Comparison of ENCODE assay signal across 10 cellular contexts in the genomic region with DNA sequence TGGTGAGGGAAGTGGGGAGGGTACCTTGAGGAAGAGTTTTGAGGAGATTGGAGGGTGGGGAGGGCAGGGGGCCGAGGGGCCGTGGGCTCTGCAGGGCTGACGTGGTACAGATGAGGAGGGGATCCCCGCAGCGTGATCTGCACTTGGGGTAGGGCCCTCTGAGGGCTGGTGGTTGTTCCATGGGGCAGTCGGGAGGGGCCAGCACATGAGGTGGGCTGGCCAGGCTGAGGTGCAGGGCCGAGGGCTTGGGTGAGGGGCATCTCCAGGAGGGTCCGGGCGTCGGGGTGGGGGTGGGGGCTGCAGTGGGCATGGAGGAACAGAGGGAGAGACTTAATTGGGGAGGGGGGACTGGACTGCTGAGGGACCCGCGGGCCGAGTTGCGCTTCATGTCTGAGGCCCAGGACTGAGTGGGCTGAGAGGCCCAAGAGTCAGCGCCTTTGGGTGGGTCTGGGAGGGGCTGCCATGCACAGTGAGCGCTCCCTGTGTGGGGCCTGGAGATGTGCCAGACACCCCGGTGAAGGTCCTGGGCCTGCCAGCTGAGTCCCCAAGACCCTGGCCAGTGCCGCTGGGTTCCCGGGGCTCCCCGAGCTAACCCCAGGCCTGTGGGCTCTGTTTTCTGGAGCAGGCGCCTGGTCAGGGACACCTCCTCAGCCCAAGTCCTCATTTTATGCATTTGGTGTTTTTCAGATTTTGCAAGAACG. TPM values are rescaled to one million over a fixed set of nuclear protein-coding genes. Genes with fewer than 3 reads are reported as not detected.
"Had no signal": no experiment of that assay in that cellular context is flagged by ENCODE, and none has a peak within 500 bp of the region (broad histone marks: within the 10 kb centered on the region; RNA-seq: fewer than 3 reads in every experiment).

No MANE protein-coding gene starts in this region.

- H3K4me3 ChIP-seq: GM23248, HAP-1 had no signal

- H3K36me3 Mint-ChIP-seq: IgD-negative memory B cell had no signal

- H3K27ac ChIP-seq: GM23248, HL-60 had no signal

- DNase-seq: GM23248, GOT3, H7, HFFc6 had no signal

- H3K9me3 ChIP-seq: HAP-1 had no signal

- H3K4me1 ChIP-seq: HAP-1 had no signal

- H3K9ac ChIP-seq: GM23248 had no signal

- H3K4me3 Mint-ChIP-seq: HFFc6, IgD-negative memory B cell had no signal

- H3K27ac Mint-ChIP-seq: HFFc6, IgD-negative memory B cell had no signal

- ATAC-seq: HCT116, HepG2 had no signal

- H3K9me3 Mint-ChIP-seq: HFFc6, IgD-negative memory B cell had no signal

- FAIRE-seq: HepG2 had no signal

- H3K27me3 Mint-ChIP-seq: IgD-negative memory B cell had no signal

RNA-seq across cellular contexts. Expression of a gene that starts 13.3 kb away (rescaled TPM):
- total RNA-seq: HT1080 had no signal
- polyA plus RNA-seq: IgD-negative memory B cell had no signal
